Comparison of ENCODE assay signal across 12 cellular contexts in genomic region chr7:25454562-25455031, GRCh38.
DNase-seq lines count a peak whose midpoint lies in the region; ATAC-seq and TF ChIP-seq lines count a peak whose summit lies in the region.
"Had no signal": no experiment of that assay in that cellular context is flagged by ENCODE, and none has a peak within 500 bp of the region (broad histone marks: within the 10 kb centered on the region; RNA-seq: fewer than 3 reads in every experiment).

No MANE protein-coding gene starts in this region.

- H3K23ac ChIP-seq in neuronal stem cell (ENCODE audit: low read depth, low read length, poor library complexity), result no peak overlapping the region

- no peak overlapping the region for H3K18ac ChIP-seq in neuronal stem cell (ENCODE audit: low read length)

- ATAC-seq in GM18519 (IDR thresholded peaks at IDR 0.05; ENCODE audit: low FRiP score, unreplicated experiment) (no peak), HG02588 (IDR thresholded peaks at IDR 0.05; ENCODE audit: unreplicated experiment) (no peak)

- H3K27me3 ChIP-seq in neuronal stem cell (ENCODE audit: control insufficient read depth in 3 of 3, insufficient read depth in 3 of 3, low read depth in 1 of 3, low read length in 3 of 3), result peaks cover 0 to 6% (median 0%) of the 10 kb centered on the region in 3 experiments
- H3K27me3 ChIP-seq: neutrophil had no signal

- H2BK12ac ChIP-seq in neuronal stem cell (ENCODE audit: low read length), result no peak overlapping the region

- TF ChIP-seq CTCF in fibroblast of mammary gland (conservative IDR thresholded peaks at IDR 0.05; ENCODE audit: control insufficient read depth, insufficient read depth, low read depth, low read length), result no peak
- no peak for TF ChIP-seq CTCF in GM10266 (IDR thresholded peaks at IDR 0.05; ENCODE audit: control insufficient read depth, insufficient read depth, low read depth, missing control alignments)
- TF ChIP-seq CTCF in Calu3 (IDR thresholded peaks at IDR 0.05; ENCODE audit: unreplicated experiment), result no peak

- no peak overlapping the region for H3K4me3 Mint-ChIP-seq in Calu3 (ENCODE audit: low read depth, unreplicated experiment)
- H3K4me3 Mint-ChIP-seq: T-helper 1 cell treated with Interleukin-12 subunit alpha and Interleukin-12 subunit beta and Interleukin-4 antibody, amounts not matched to agents 30 μg/mL and 1 μg/mL, for 36 hours had no signal

- no peak overlapping the region for H2BK5ac ChIP-seq in neuronal stem cell (ENCODE audit: low read length)

- no peak overlapping the region for H2AK5ac ChIP-seq in neuronal stem cell (ENCODE audit: low read depth, low read length)

- H2BK120ac ChIP-seq in neuronal stem cell (ENCODE audit: low read depth, low read length), result no peak overlapping the region

- H2BK15ac ChIP-seq in neuronal stem cell (ENCODE audit: low read length), result no peak overlapping the region

- CTCF ChIA-PET in Calu3 (lab: Charles Lee), result interaction anchor here (0.7 to 1.3 kb wide), 2 partner anchors 9 to 394 kb away, joined by 3 to 4 read pairs; no protein-coding TSS in a partner anchor

- no peak overlapping the region for H3K27ac ChIP-seq in neuronal stem cell (replicated peaks; ENCODE audit: low read length)
- H3K27ac ChIP-seq: neutrophil had no signal

- H2AFZ ChIP-seq in neuronal stem cell (ENCODE audit: low read length), result peak overlapping the region; percentile 13

- no peaks in the 10 kb centered on the region for H3K36me3 ChIP-seq in neuronal stem cell (replicated peaks in 1 of 2; ENCODE audit: control insufficient read depth in 2 of 2, insufficient read depth in 2 of 2, low read length in 2 of 2)
- H3K36me3 ChIP-seq: neutrophil had no signal

- no peak overlapping the region for H3K9ac ChIP-seq in neuronal stem cell (ENCODE audit: low read depth, low read length, poor library complexity)

- intact Hi-C loops in Calu3 (cut with micrococcal nuclease; ENCODE audit: unreplicated experiment), result no loop called here

- no peak overlapping the region for H3K4me2 ChIP-seq in neuronal stem cell (ENCODE audit: insufficient read depth, low read length, poor library complexity, severe bottlenecking)

- H3K4ac ChIP-seq in neuronal stem cell (ENCODE audit: low read length), result no peak overlapping the region

- peaks cover 69% of the 10 kb centered on the region for H3K27me3 Mint-ChIP-seq in Calu3 (ENCODE audit: unreplicated experiment)

- no peaks in the 10 kb centered on the region for H3K9me3 ChIP-seq in neuronal stem cell (replicated peaks in 1 of 2; ENCODE audit: control insufficient read depth in 2 of 2, insufficient read depth in 1 of 2, low read depth in 1 of 2, low read length in 2 of 2)
- H3K9me3 ChIP-seq: neutrophil had no signal

- no peak overlapping the region for H3K27ac Mint-ChIP-seq in Calu3 (ENCODE audit: unreplicated experiment)
- H3K27ac Mint-ChIP-seq: T-helper 1 cell treated with Interleukin-12 subunit alpha and Interleukin-12 subunit beta and Interleukin-4 antibody, amounts not matched to agents 30 μg/mL and 1 μg/mL, for 36 hours had no signal

- H4K8ac ChIP-seq in neuronal stem cell (ENCODE audit: low read depth, low read length), result no peak overlapping the region

- DNase-seq in EH (ENCODE audit: low read depth) (peak; percentile 1), NOMO-1 treated with DMSO at 0.1 percent for 48 hours (lab: John Stamatoyannopoulos, UW; ENCODE audit: unreplicated experiment) (peak; percentile 80), fibroblast of mammary gland (ENCODE audit: low read depth) (peak; percentile 87), neuronal stem cell (ENCODE audit: low spot score) (no peak), GM10266 (ENCODE audit: extremely low spot score) (no peak), Calu3 (no peak)
- DNase-seq: stimulated activated CD4-positive, alpha-beta T cell treated with anti-CD3 and anti-CD28 coated beads, Interleukin-4, amount 100 ng/mL, for 24 hours; substantia nigra had no signal

- no peak overlapping the region for H3K14ac ChIP-seq in neuronal stem cell (ENCODE audit: low read length)

- H3K4me3 ChIP-seq in fibroblast of mammary gland (ENCODE audit: control insufficient read depth, low read depth, low read length) (no peak overlapping the region), neuronal stem cell (ENCODE audit: low read length in 2 of 2) (no peak overlapping the region)

- no peaks in the 10 kb centered on the region for H3K36me3 Mint-ChIP-seq in Calu3 (ENCODE audit: insufficient read depth, unreplicated experiment)

- H3K79me1 ChIP-seq in neuronal stem cell (ENCODE audit: low read depth, low read length), result no peaks in the 10 kb centered on the region

- WGBS in neuronal stem cell (ENCODE audit: extremely low coverage in 2 of 2, insufficient read length in 2 of 2, insufficient replicate concordance in 1 of 2), 2 donors, result no CpG with 5 or more reads among the region's 8 CpGs

- BruUV-seq in Calu3 (replicated peaks; lab: Mats Ljungman, UMichigan), result no TSS peak

- H4K91ac ChIP-seq in neuronal stem cell (ENCODE audit: low read depth, low read length, poor library complexity), result no peak overlapping the region

- H3K4me1 ChIP-seq in neuronal stem cell (ENCODE audit: control insufficient read depth in 2 of 2, insufficient read depth in 1 of 2, low read depth in 1 of 2, low read length in 2 of 2), result no peaks in the 10 kb centered on the region

- H3K4me1 Mint-ChIP-seq in Calu3 (ENCODE audit: low read depth, unreplicated experiment), result peaks cover 8% of the 10 kb centered on the region

- H3K9me3 Mint-ChIP-seq in Calu3 (ENCODE audit: low read depth, unreplicated experiment), result no peaks in the 10 kb centered on the region
- H3K9me3 Mint-ChIP-seq: T-helper 1 cell treated with Interleukin-12 subunit alpha and Interleukin-12 subunit beta and Interleukin-4 antibody, amounts not matched to agents 30 μg/mL and 1 μg/mL, for 36 hours had no signal

Comparison
In these comparisons a context has a peak if more than half of its experiments do, and no peak if none do; other contexts are left out.
1. DNase-seq: peak in EH (single experiment), NOMO-1 treated with DMSO at 0.1 percent for 48 hours (single experiment) and fibroblast of mammary gland (single experiment); none in neuronal stem cell (single experiment), GM10266 (single experiment) and Calu3 (single experiment).